Comparison of ENCODE assay signal across 8 cellular contexts in genomic region chr9:127423934-127424668, GRCh38. TPM values are rescaled to one million over a fixed set of nuclear protein-coding genes. Genes with fewer than 3 reads are reported as not detected.
DNase-seq lines count a peak whose midpoint lies in the region; ATAC-seq and TF ChIP-seq lines count a peak whose summit lies in the region.

TSS of gene ZNF79 (plus strand) at chr9:127424382. CDS start at chr9:127424788, 406 bp downstream.

- peak within 1 kb of the TSS; percentile 90 for H3K27ac ChIP-seq in hepatocyte
- H3K27ac ChIP-seq in rectal smooth muscle tissue (ENCODE audit: low read depth, low read length), result peak within 1 kb of the TSS; percentile 82
- H3K27ac ChIP-seq in vagina, result peak within 1 kb of the TSS; percentile 68

- peaks cover 66% of the 10 kb centered on the region for H3K79me2 ChIP-seq in hepatocyte

- H3K36me3 ChIP-seq in hepatocyte (replicated peaks; ENCODE audit: insufficient read depth, low read depth) (no peaks in the 10 kb centered on the region), rectal smooth muscle tissue (ENCODE audit: control insufficient read depth, insufficient read depth, low read length) (no peaks in the 10 kb centered on the region), vagina (peaks cover 0 to 7% of the 10 kb centered on the region in 2 donors)

- TF ChIP-seq POLR2A in vagina (IDR thresholded peaks at IDR 0.05), result peak in 1 of 2 donors; percentile 12

- peak within 1 kb of the TSS; percentile 66 for H2AFZ ChIP-seq in hepatocyte

- H3K4me1 ChIP-seq in hepatocyte (ENCODE audit: insufficient read depth) (peaks cover 22% of the 10 kb centered on the region), rectal smooth muscle tissue (ENCODE audit: control insufficient read depth, insufficient read depth, low read length) (peaks cover 21% of the 10 kb centered on the region), vagina (peaks cover 43% of the 10 kb centered on the region)

- ATAC-seq in GM18520 (IDR thresholded peaks at IDR 0.05; ENCODE audit: unreplicated experiment), result peak; percentile 81
- ATAC-seq in HG03045 (IDR thresholded peaks at IDR 0.05; ENCODE audit: unreplicated experiment), result peak; percentile 79

- under 1% methylated on average over 54 of the region's 54 CpGs for WGBS in hepatocyte (ENCODE audit: low lambda C conversion rate, missing lambda C conversion rate)

- H3K4me3 ChIP-seq in astrocyte of the cerebellum (ENCODE audit: low read depth, low read length) (peak within 1 kb of the TSS; percentile 90), hepatocyte (peak within 1 kb of the TSS; percentile 50), rectal smooth muscle tissue (ENCODE audit: low read length) (peak within 1 kb of the TSS; percentile 100), vagina (peak within 1 kb of the TSS; percentile 74 to 76)

- H3K9me3 ChIP-seq in hepatocyte (ENCODE audit: low read depth), result no peaks in the 10 kb centered on the region
- H3K9me3 ChIP-seq in vagina, result no peaks in the 10 kb centered on the region

- in situ Hi-C loops in astrocyte of the cerebellum (cut with HindIII; ENCODE audit: low sequenced_read_pairs), result no loop called here

- H3K9me2 ChIP-seq in hepatocyte (replicated peaks; ENCODE audit: insufficient read depth), result no peaks in the 10 kb centered on the region

- H3K4me2 ChIP-seq in hepatocyte, result peak within 1 kb of the TSS; percentile 94

- intact Hi-C loops in vagina (cut with DNase I), result no loop called here

- DNase-seq in NCI-H2081 treated with DMSO at 0.1 percent for 48 hours (lab: John Stamatoyannopoulos, UW) (peak; percentile 78), T-helper 9 cell (peak; percentile 87), astrocyte of the cerebellum (ENCODE audit: low read depth) (peak; percentile 76), hepatocyte (ENCODE audit: low spot score) (peak; percentile 96), vagina (ENCODE audit: extremely low spot score in 2 of 2) (peak in 1 of 2 donors; percentile 93)

- H3K27me3 ChIP-seq in hepatocyte, result no peaks in the 10 kb centered on the region
- H3K27me3 ChIP-seq in rectal smooth muscle tissue (ENCODE audit: control insufficient read depth, insufficient read depth, low read length), result no peaks in the 10 kb centered on the region
- no peaks in the 10 kb centered on the region for H3K27me3 ChIP-seq in vagina

- peak within 1 kb of the TSS; percentile 89 for H3K9ac ChIP-seq in rectal smooth muscle tissue (ENCODE audit: low read length)

- H4K20me1 ChIP-seq in hepatocyte (ENCODE audit: insufficient read depth, poor library complexity, severe bottlenecking), result no peaks in the 10 kb centered on the region

- TF ChIP-seq CTCF in astrocyte of the cerebellum (IDR thresholded peaks at IDR 0.05; ENCODE audit: low read depth, low read length, missing control alignments) (no peak), hepatocyte (IDR thresholded peaks at IDR 0.05; ENCODE audit: poor library complexity) (no peak), vagina (IDR thresholded peaks at IDR 0.05) (no peak)

RNA-seq across cellular contexts. Expression of gene ZNF79, which starts in this region (rescaled TPM):
- total RNA-seq in hepatocyte (8.3 and 9.0 TPM in 2 replicates), vagina (13.3 TPM)
- 3.8 and 6.0 TPM in 2 replicates for polyA plus RNA-seq in hepatocyte

Comparison
In these comparisons a context has a peak if more than half of its experiments do, and no peak if none do; other contexts are left out.
1. H3K4me3 ChIP-seq: peak in every context shown above with its lines; median percentile 100 in rectal smooth muscle tissue; 90 in astrocyte of the cerebellum; 75 in vagina; 50 in hepatocyte.